Comparison of ENCODE assay signal across 9 cellular contexts in genomic region chr3:194306771-194307640, GRCh38. TPM values are rescaled to one million over a fixed set of nuclear protein-coding genes. Genes with fewer than 3 reads are reported as not detected.
DNase-seq lines count a peak whose midpoint lies in the region; ATAC-seq and TF ChIP-seq lines count a peak whose summit lies in the region.
"Had no signal": no experiment of that assay in that cellular context is flagged by ENCODE, and none has a peak within 500 bp of the region (broad histone marks: within the 10 kb centered on the region; RNA-seq: fewer than 3 reads in every experiment).

No MANE protein-coding gene starts in this region.

- H3K9ac ChIP-seq in mammary epithelial cell (ENCODE audit: insufficient read depth, low read length), result no peak overlapping the region

- no peaks in the 10 kb centered on the region for H3K27me3 ChIP-seq in mammary epithelial cell (ENCODE audit: insufficient read depth, low read length)

- H3K79me2 ChIP-seq in mammary epithelial cell (ENCODE audit: insufficient read depth, low read length), result no peaks in the 10 kb centered on the region

- ATAC-seq in GM18873 (IDR thresholded peaks at IDR 0.05; ENCODE audit: low FRiP score, unreplicated experiment) (peak; percentile 44), HG02642 (IDR thresholded peaks at IDR 0.05; ENCODE audit: poor library complexity, unreplicated experiment) (peak; percentile 59), left ventricle myocardium superior (no peak)
- ATAC-seq in naive thymus-derived CD8-positive, alpha-beta T cell, result peak; percentile 64 to 65

- no peak overlapping the region for H3K27ac ChIP-seq in mammary epithelial cell (ENCODE audit: insufficient read depth, low read depth, low read length)

- POLR2A ChIA-PET in naive thymus-derived CD8-positive, alpha-beta T cell (lab: Charles Lee), result interaction anchor here (1.1 to 2.2 kb wide), 3 partner anchors 8 to 90 kb away, joined by 3 to 7 read pairs (median 5); no protein-coding TSS in a partner anchor

- no peak overlapping the region for H3K4me2 ChIP-seq in mammary epithelial cell (ENCODE audit: insufficient read depth, low read depth, low read length)

- H3K4me1 ChIP-seq in mammary epithelial cell (ENCODE audit: insufficient read depth, low read length), result peaks cover 11% of the 10 kb centered on the region

- no peaks in the 10 kb centered on the region for H3K9me3 ChIP-seq in mammary epithelial cell (replicated peaks; ENCODE audit: insufficient read depth, low read length)

- H3K36me3 ChIP-seq in mammary epithelial cell (ENCODE audit: insufficient read depth, low read length), result no peaks in the 10 kb centered on the region

- peaks cover 12 to 45% (median 32%) of the 10 kb centered on the region in 4 donors for H3K4me1 Mint-ChIP-seq in naive thymus-derived CD8-positive, alpha-beta T cell

- in situ Hi-C loops in mammary epithelial cell (cut with MboI; ENCODE audit: low sequenced_read_pairs in 2 of 2), result loop anchor here in 1 of 2 donors (25.0 kb wide), 1 partner anchor 645 kb away; no protein-coding TSS in a partner anchor

- H3K27ac Mint-ChIP-seq in naive thymus-derived CD8-positive, alpha-beta T cell, result peak overlapping the region; percentile 16 to 91 (median 81)

- peak; percentile 39 for DNase-seq in NCI-H2171 (lab: John Stamatoyannopoulos, UW)
- peak in 3 of 10 donors; percentile 47 to 58 (median 54) for DNase-seq in naive thymus-derived CD8-positive, alpha-beta T cell
- DNase-seq in mammary epithelial cell, result no peak
- no peak for DNase-seq in left ventricle myocardium superior
- DNase-seq in middle frontal gyrus (ENCODE audit: extremely low spot score, low spot score), result no peak
- no peak for DNase-seq in stimulated activated CD4-positive, alpha-beta T cell treated with anti-CD3 and anti-CD28 coated beads, Interleukin-4, amount 100 ng/mL, for 1 hour

- H4K20me1 ChIP-seq in mammary epithelial cell (ENCODE audit: insufficient read depth, low read length), result no peaks in the 10 kb centered on the region

- no TSS peak for BruUV-seq in mammary epithelial cell (replicated peaks; lab: Mats Ljungman, UMichigan)

- TF ChIP-seq CTCF in mammary epithelial cell (conservative IDR thresholded peaks at IDR 0.05 in 1 of 2, IDR thresholded peaks at IDR 0.05 in 1 of 2; ENCODE audit: extremely low read depth in 1 of 2, insufficient read depth in 1 of 2, low read depth in 1 of 2, low read length in 2 of 2), result no peak

- 91% methylated on average over 12 of the region's 13 CpGs for WGBS in mammary epithelial cell (ENCODE audit: low coverage, missing lambda C conversion rate)

- intact Hi-C loops in mammary epithelial cell (cut with micrococcal nuclease) (no loop called here), left ventricle myocardium superior (cut with micrococcal nuclease) (no loop called here)

- dilution Hi-C loops in mammary epithelial cell (cut with HindIII; ENCODE audit: low sequenced_read_pairs), result loop anchor here (5.0 kb wide), 1 partner anchor 40 kb away; no protein-coding TSS in a partner anchor

- no peak overlapping the region for H2AFZ ChIP-seq in mammary epithelial cell (ENCODE audit: low read depth, low read length)

- no peak overlapping the region for H3K4me3 ChIP-seq in mammary epithelial cell (replicated peaks in 1 of 3; ENCODE audit: insufficient read depth in 1 of 3, low read depth in 2 of 3, low read length in 3 of 3)
- H3K4me3 ChIP-seq: K562 had no signal

- peaks cover 0 to 14% (median 0%) of the 10 kb centered on the region in 5 donors for H3K27me3 Mint-ChIP-seq in naive thymus-derived CD8-positive, alpha-beta T cell

- peaks cover 0 to 4% (median 0%) of the 10 kb centered on the region in 3 donors for H3K36me3 Mint-ChIP-seq in naive thymus-derived CD8-positive, alpha-beta T cell

- peak overlapping the region; percentile 65 to 83 (median 76) for H3K4me3 Mint-ChIP-seq in naive thymus-derived CD8-positive, alpha-beta T cell

- peaks cover 0 to 6% (median 3%) of the 10 kb centered on the region in 9 donors for H3K9me3 Mint-ChIP-seq in naive thymus-derived CD8-positive, alpha-beta T cell

- CTCF ChIA-PET in mammary epithelial cell (lab: Charles Lee; ENCODE audit: low non-redundant PET), result no interaction called here

RNA-seq across cellular contexts. Expression of gene CPN2, which starts 44.1 kb away (rescaled TPM):
- total RNA-seq in naive thymus-derived CD8-positive, alpha-beta T cell, result not detected
- polyA plus RNA-seq in naive thymus-derived CD8-positive, alpha-beta T cell, result not detected
- total RNA-seq in mammary epithelial cell (not detected), left ventricle myocardium superior (0.40 TPM)
- polyA plus RNA-seq in mammary epithelial cell, result not detected
- not detected for polyA minus RNA-seq in mammary epithelial cell
- total RNA-seq: K562 had no signal
- polyA plus RNA-seq: K562 had no signal
